28 cellular contexts compared by ENCODE assay signal in genomic region chr4:4759233-4759632, GRCh38.
"Had no signal": no experiment of that assay in that cellular context is flagged by ENCODE, and none has a peak within 500 bp of the region (broad histone marks: within the 10 kb centered on the region; RNA-seq: fewer than 3 reads in every experiment).

No MANE protein-coding gene starts in this region.

- H3K27ac Mint-ChIP-seq: activated CD4-positive, alpha-beta memory T cell treated with anti-CD3 and anti-CD28 coated beads for 36 hours; activated CD4-positive, alpha-beta T cell treated with anti-CD3 and anti-CD28 coated beads, Interleukin-2, amount 10 ng/mL, durations not matched to agents 24 days and 14 days; activated naive CD4-positive, alpha-beta T cell treated with anti-CD3 and anti-CD28 coated beads, Interleukin-2, amount 10 ng/mL, durations not matched to agents 7 days and 5 days; activated naive CD8-positive, alpha-beta T cell treated with anti-CD3 and anti-CD28 coated beads, Interleukin-2, amount 10 ng/mL, durations not matched to agents 7 days and 5 days; activated T-helper 1 cell treated with anti-CD3 and anti-CD28 coated beads, Interleukin-12 subunit alpha, Interleukin-12 subunit beta, Interleukin-2, Interleukin-4 antibody, amounts not matched to agents 30 ng/mL and 10 ng/mL and 1 ng/mL, durations not matched to agents 14 hours and 24 hours and 36 hours; progenitor cell of endocrine pancreas; stimulated activated naive CD8-positive, alpha-beta T cell treated with anti-CD3 and anti-CD28 coated beads, Interleukin-15, Interleukin-2, amounts not matched to agents 100 ng/mL and 50 ng/mL, for 24 hours; T-helper 1 cell treated with Interleukin-12 subunit alpha and Interleukin-12 subunit beta and Interleukin-4 antibody, amounts not matched to agents 30 μg/mL and 1 μg/mL, for 36 hours; type B pancreatic cell had no signal

- H3K27me3 ChIP-seq: ovary, uterus had no signal

- H3K9me3 Mint-ChIP-seq: activated CD4-positive, alpha-beta memory T cell treated with anti-CD3 and anti-CD28 coated beads for 36 hours; activated naive CD8-positive, alpha-beta T cell treated with anti-CD3 and anti-CD28 coated beads, Interleukin-2, amount 10 ng/mL, durations not matched to agents 7 days and 5 days; activated T-helper 1 cell treated with anti-CD3 and anti-CD28 coated beads, Interleukin-12 subunit alpha, Interleukin-12 subunit beta, Interleukin-2, Interleukin-4 antibody, amounts not matched to agents 30 ng/mL and 10 ng/mL and 1 ng/mL, durations not matched to agents 14 hours and 24 hours and 36 hours; natural killer cell; stimulated activated naive CD8-positive, alpha-beta T cell treated with anti-CD3 and anti-CD28 coated beads, Interleukin-15, Interleukin-2, amounts not matched to agents 100 ng/mL and 50 ng/mL, for 24 hours; T-helper 1 cell treated with Interleukin-12 subunit alpha and Interleukin-12 subunit beta and Interleukin-4 antibody, amounts not matched to agents 30 μg/mL and 1 μg/mL, for 36 hours; type B pancreatic cell had no signal

- H3K27ac ChIP-seq: heart right ventricle, left ventricle myocardium inferior, neutrophil, ovary, skin epidermis, uterus had no signal

- FAIRE-seq: astrocyte, islet of Langerhans had no signal

- H3K4me3 Mint-ChIP-seq: activated CD4-positive, alpha-beta memory T cell treated with anti-CD3 and anti-CD28 coated beads for 36 hours; activated CD4-positive, alpha-beta T cell treated with anti-CD3 and anti-CD28 coated beads, Interleukin-2, amount 10 ng/mL, durations not matched to agents 24 days and 14 days; activated naive CD4-positive, alpha-beta T cell treated with anti-CD3 and anti-CD28 coated beads, Interleukin-2, amount 10 ng/mL, durations not matched to agents 7 days and 5 days; activated naive CD8-positive, alpha-beta T cell treated with anti-CD3 and anti-CD28 coated beads, Interleukin-2, amount 10 ng/mL, durations not matched to agents 7 days and 5 days; activated T-helper 1 cell treated with anti-CD3 and anti-CD28 coated beads, Interleukin-12 subunit alpha, Interleukin-12 subunit beta, Interleukin-2, Interleukin-4 antibody, amounts not matched to agents 30 ng/mL and 10 ng/mL and 1 ng/mL, durations not matched to agents 14 hours and 24 hours and 36 hours; natural killer cell; stimulated activated naive CD8-positive, alpha-beta T cell treated with anti-CD3 and anti-CD28 coated beads, Interleukin-15, Interleukin-2, amounts not matched to agents 100 ng/mL and 50 ng/mL, for 24 hours; T-helper 1 cell treated with Interleukin-12 subunit alpha and Interleukin-12 subunit beta and Interleukin-4 antibody, amounts not matched to agents 30 μg/mL and 1 μg/mL, for 36 hours; type B pancreatic cell had no signal

- DNase-seq: activated CD4-positive, alpha-beta T cell treated with anti-CD3 and anti-CD28 coated beads, Interleukin-2, amount 10 ng/mL, durations not matched to agents 24 days and 14 days; activated CD4-positive, CD25-positive, alpha-beta regulatory T cell treated with anti-CD3 and anti-CD28 coated beads, Interleukin-2, amount 50 U/mL, for 72 hours; activated CD8-positive, alpha-beta memory T cell treated with anti-CD3 and anti-CD28 coated beads, Interleukin-2, amount 50 U/mL, for 4 hours; activated gamma-delta T cell; activated naive CD4-positive, alpha-beta T cell treated with anti-CD3 and anti-CD28 coated beads, Interleukin-2, amount 10 ng/mL, durations not matched to agents 7 days and 5 days; activated naive CD8-positive, alpha-beta T cell treated with anti-CD3 and anti-CD28 coated beads, Interleukin-2, amount 10 ng/mL, durations not matched to agents 7 days and 5 days; activated T-cell treated with anti-CD3 and anti-CD28 coated beads, Interleukin-2, amount 50 U/mL, for 1 hour; caudate nucleus; heart right ventricle; left ventricle myocardium inferior; mesendoderm; natural killer cell; ovary; stimulated activated CD4-positive, alpha-beta T cell treated with anti-CD3 and anti-CD28 coated beads, Interleukin-12 subunit alpha, Interleukin-12 subunit beta, amount 100 ng/mL, for 4 hours; stimulated activated CD4-positive, alpha-beta T cell treated with anti-CD3 and anti-CD28 coated beads, Interleukin-4, amount 100 ng/mL, for 1 hour; T-helper 9 cell; uterus had no signal

- H3K9me3 ChIP-seq: heart right ventricle, left ventricle myocardium inferior, neutrophil, ovary, uterus had no signal

- H3K36me3 Mint-ChIP-seq: activated CD4-positive, alpha-beta memory T cell treated with anti-CD3 and anti-CD28 coated beads for 36 hours; activated naive CD4-positive, alpha-beta T cell treated with anti-CD3 and anti-CD28 coated beads, Interleukin-2, amount 10 ng/mL, durations not matched to agents 7 days and 5 days; activated naive CD8-positive, alpha-beta T cell treated with anti-CD3 and anti-CD28 coated beads, Interleukin-2, amount 10 ng/mL, durations not matched to agents 7 days and 5 days; natural killer cell; type B pancreatic cell had no signal

- H3K36me3 ChIP-seq: heart right ventricle, left ventricle myocardium inferior, neutrophil, ovary, uterus had no signal

- H3K4me3 ChIP-seq: heart right ventricle, left ventricle myocardium inferior, lung, ovary, skin epidermis, uterus had no signal
